ENCODE assay signal across 23 cellular contexts in genomic region chr17:47611372-47612350, GRCh38. TPM values are rescaled to one million over a fixed set of nuclear protein-coding genes. Genes with fewer than 3 reads are reported as not detected.
DNase-seq lines count a peak whose midpoint lies in the region; FAIRE-seq and TF ChIP-seq lines count a peak whose summit lies in the region.
"Had no signal": no experiment of that assay in that cellular context is flagged by ENCODE, and none has a peak within 500 bp of the region (broad histone marks: within the 10 kb centered on the region; RNA-seq: fewer than 3 reads in every experiment).

No MANE protein-coding gene starts in this region.

- H3K4me3 ChIP-seq in LNCaP clone FGC (ENCODE audit: low read depth, low read length) (no peak overlapping the region), choroid plexus epithelial cell (ENCODE audit: low read depth, low read length) (no peak overlapping the region), osteoblast (ENCODE audit: insufficient read depth, low read length) (no peak overlapping the region)
- H3K4me3 ChIP-seq: right lobe of liver, SJCRH30 had no signal

- POLR2A ChIA-PET in activated CD4-positive, alpha-beta memory T cell treated with anti-CD3 and anti-CD28 coated beads, Interleukin-2, amount 10 ng/mL, durations not matched to agents 7 days and 5 days (lab: Charles Lee) = no interaction called here
- POLR2A ChIA-PET in activated CD4-positive, alpha-beta T cell treated with anti-CD3 and anti-CD28 coated beads, Interleukin-2, amount 10 ng/mL, durations not matched to agents 7 days and 5 days (lab: Charles Lee) = no interaction called here

- H3K9me3 Mint-ChIP-seq in activated CD4-positive, alpha-beta memory T cell treated with anti-CD3 and anti-CD28 coated beads, Interleukin-2, amount 10 ng/mL, durations not matched to agents 7 days and 5 days = no peaks in the 10 kb centered on the region
- no peaks in the 10 kb centered on the region for H3K9me3 Mint-ChIP-seq in activated CD4-positive, alpha-beta T cell treated with anti-CD3 and anti-CD28 coated beads, Interleukin-2, amount 10 ng/mL, durations not matched to agents 7 days and 5 days
- H3K9me3 Mint-ChIP-seq: CD14-positive monocyte; neural crest cell; T-helper 2 cell treated with Interferon-gamma antibody and Interleukin-4, amounts not matched to agents 5 μg/mL and 100 μg/mL, for 36 hours had no signal

- H3K27me3 Mint-ChIP-seq in activated CD4-positive, alpha-beta memory T cell treated with anti-CD3 and anti-CD28 coated beads, Interleukin-2, amount 10 ng/mL, durations not matched to agents 7 days and 5 days = no peaks in the 10 kb centered on the region
- no peaks in the 10 kb centered on the region for H3K27me3 Mint-ChIP-seq in activated CD4-positive, alpha-beta T cell treated with anti-CD3 and anti-CD28 coated beads, Interleukin-2, amount 10 ng/mL, durations not matched to agents 7 days and 5 days
- H3K27me3 Mint-ChIP-seq: activated CD4-positive, alpha-beta T cell treated with anti-CD3 and anti-CD28 coated beads for 36 hours had no signal

- peaks cover 11% of the 10 kb centered on the region for H3K4me1 ChIP-seq in osteoblast (ENCODE audit: insufficient read depth, low read length)
- H3K4me1 ChIP-seq: SJCRH30 had no signal

- no peak for FAIRE-seq in D721Med (lab: Jason Lieb, UNC)
- FAIRE-seq: frontal cortex, H1 had no signal

- peak overlapping the region; percentile 12 for H3K27ac ChIP-seq in osteoblast (ENCODE audit: low read depth, low read length)
- H3K27ac ChIP-seq: right lobe of liver, SJCRH30 had no signal

- CTCF ChIA-PET in activated CD4-positive, alpha-beta memory T cell treated with anti-CD3 and anti-CD28 coated beads, Interleukin-2, amount 10 ng/mL, durations not matched to agents 7 days and 5 days (lab: Charles Lee) = no interaction called here
- CTCF ChIA-PET in activated CD4-positive, alpha-beta T cell treated with anti-CD3 and anti-CD28 coated beads, Interleukin-2, amount 10 ng/mL, durations not matched to agents 7 days and 5 days (lab: Charles Lee) = interaction anchor here (0.6 to 1.1 kb wide), 3 partner anchors 9 to 316 kb away, joined by 3 read pairs; no protein-coding TSS in a partner anchor

- TF ChIP-seq CTCF in LNCaP clone FGC (IDR thresholded peaks at IDR 0.05; ENCODE audit: control insufficient read depth, extremely low read depth, insufficient read depth) = no peak
- no peak for TF ChIP-seq CTCF in choroid plexus epithelial cell (conservative IDR thresholded peaks at IDR 0.05; ENCODE audit: low read depth, low read length)
- no peak for TF ChIP-seq CTCF in osteoblast (IDR thresholded peaks at IDR 0.05; ENCODE audit: extremely low read depth, low read depth, low read length)
- no peak for TF ChIP-seq CTCF in D721Med (IDR thresholded peaks at IDR 0.05; ENCODE audit: insufficient read depth, missing control alignments)

- no peaks in the 10 kb centered on the region for H3K27me3 ChIP-seq in osteoblast (ENCODE audit: insufficient read depth, low read length)
- H3K27me3 ChIP-seq: right lobe of liver, SJCRH30 had no signal

- H3K4me1 Mint-ChIP-seq in activated CD4-positive, alpha-beta memory T cell treated with anti-CD3 and anti-CD28 coated beads, Interleukin-2, amount 10 ng/mL, durations not matched to agents 7 days and 5 days = peaks cover 11% of the 10 kb centered on the region
- H3K4me1 Mint-ChIP-seq in activated CD4-positive, alpha-beta T cell treated with anti-CD3 and anti-CD28 coated beads, Interleukin-2, amount 10 ng/mL, durations not matched to agents 7 days and 5 days = peaks cover 14% of the 10 kb centered on the region
- H3K4me1 Mint-ChIP-seq: neural crest cell had no signal

- H3K79me2 ChIP-seq in osteoblast (ENCODE audit: insufficient read depth, low read length) = peaks cover 3% of the 10 kb centered on the region

- H3K27ac Mint-ChIP-seq in activated CD4-positive, alpha-beta memory T cell treated with anti-CD3 and anti-CD28 coated beads, Interleukin-2, amount 10 ng/mL, durations not matched to agents 7 days and 5 days = no peak overlapping the region
- no peak overlapping the region for H3K27ac Mint-ChIP-seq in activated CD4-positive, alpha-beta T cell treated with anti-CD3 and anti-CD28 coated beads, Interleukin-2, amount 10 ng/mL, durations not matched to agents 7 days and 5 days
- H3K27ac Mint-ChIP-seq: activated CD4-positive, alpha-beta T cell treated with anti-CD3 and anti-CD28 coated beads for 36 hours; T-helper 2 cell treated with Interferon-gamma antibody and Interleukin-4, amounts not matched to agents 5 μg/mL and 100 μg/mL, for 36 hours had no signal

- no peak overlapping the region for H3K4me2 ChIP-seq in osteoblast (ENCODE audit: insufficient read depth, low read length)

- peaks cover 39% of the 10 kb centered on the region for H3K36me3 Mint-ChIP-seq in activated CD4-positive, alpha-beta memory T cell treated with anti-CD3 and anti-CD28 coated beads, Interleukin-2, amount 10 ng/mL, durations not matched to agents 7 days and 5 days (ENCODE audit: low read depth)
- peaks cover 34% of the 10 kb centered on the region for H3K36me3 Mint-ChIP-seq in activated CD4-positive, alpha-beta T cell treated with anti-CD3 and anti-CD28 coated beads, Interleukin-2, amount 10 ng/mL, durations not matched to agents 7 days and 5 days (ENCODE audit: low read depth)

- no peak overlapping the region for H2AFZ ChIP-seq in osteoblast (ENCODE audit: low read length)

- intact Hi-C loops in posterior vena cava (cut with DNase I) = loop anchor here in 1 of 2 donors (10.0 kb wide), 1 partner anchor 387 kb away; no protein-coding TSS in a partner anchor

- no peak overlapping the region for H3K4me3 Mint-ChIP-seq in activated CD4-positive, alpha-beta memory T cell treated with anti-CD3 and anti-CD28 coated beads, Interleukin-2, amount 10 ng/mL, durations not matched to agents 7 days and 5 days
- H3K4me3 Mint-ChIP-seq in activated CD4-positive, alpha-beta T cell treated with anti-CD3 and anti-CD28 coated beads, Interleukin-2, amount 10 ng/mL, durations not matched to agents 7 days and 5 days = no peak overlapping the region
- H3K4me3 Mint-ChIP-seq: activated CD4-positive, alpha-beta T cell treated with anti-CD3 and anti-CD28 coated beads for 36 hours; CD14-positive monocyte; neural crest cell; T-helper 2 cell treated with Interferon-gamma antibody and Interleukin-4, amounts not matched to agents 5 μg/mL and 100 μg/mL, for 36 hours had no signal

- H3K9me3 ChIP-seq in osteoblast (ENCODE audit: low read depth, low read length) = no peaks in the 10 kb centered on the region
- H3K9me3 ChIP-seq: right lobe of liver, SJCRH30 had no signal

- DNase-seq in DMS53 treated with DMSO at 0.1 percent for 48 hours (lab: John Stamatoyannopoulos, UW; ENCODE audit: unreplicated experiment) (peak; percentile 42), LNCaP clone FGC (ENCODE audit: low read depth) (peak; percentile 51), choroid plexus epithelial cell (ENCODE audit: low read depth) (peak; percentile 24), osteoblast (ENCODE audit: insufficient read length, low spot score, missing footprints) (peak; percentile 23), D721Med (ENCODE audit: insufficient read length, low spot score) (no peak), posterior vena cava (ENCODE audit: low spot score) (no peak)
- DNase-seq in activated CD4-positive, alpha-beta memory T cell treated with anti-CD3 and anti-CD28 coated beads, Interleukin-2, amount 10 ng/mL, durations not matched to agents 7 days and 5 days = no peak
- no peak for DNase-seq in activated CD4-positive, alpha-beta T cell treated with anti-CD3 and anti-CD28 coated beads, Interleukin-2, amount 10 ng/mL, durations not matched to agents 7 days and 5 days
- DNase-seq: activated CD4-positive, alpha-beta T cell treated with anti-CD3 and anti-CD28 coated beads for 36 hours; caudate nucleus; DMS79 treated with DMSO at 0.1 percent for 48 hours; effector memory CD4-positive, alpha-beta T cell; mammary epithelial cell; NCI-H1105 treated with DMSO at 0.1 percent for 48 hours; NCI-H2227 treated with DMSO at 0.1 percent for 48 hours; right lobe of liver; SJCRH30; stimulated activated CD4-positive, alpha-beta T cell treated with anti-CD3 and anti-CD28 coated beads, Interleukin-2, amount 100 ng/mL, for 24 hours had no signal

- peaks cover 3% of the 10 kb centered on the region for H4K20me1 ChIP-seq in osteoblast (ENCODE audit: insufficient read depth, low read length)

- peaks cover 54% of the 10 kb centered on the region for H3K36me3 ChIP-seq in osteoblast (ENCODE audit: insufficient read depth, low read length)

RNA-seq across cellular contexts. Expression of gene KPNB1, which starts 38.1 kb away (rescaled TPM):
- 331 and 351 TPM in 2 replicates for total RNA-seq in osteoblast
- 100 to 1,000 TPM; 329 to 334 TPM for total RNA-seq in activated CD4-positive, alpha-beta memory T cell treated with anti-CD3 and anti-CD28 coated beads, Interleukin-2, amount 10 ng/mL, durations not matched to agents 7 days and 5 days
- 100 to 1,000 TPM; 193 to 198 TPM for total RNA-seq in posterior vena cava
- total RNA-seq in activated CD4-positive, alpha-beta T cell treated with anti-CD3 and anti-CD28 coated beads, Interleukin-2, amount 10 ng/mL, durations not matched to agents 7 days and 5 days = 100 to 1,000 TPM; 409 to 427 TPM

Comparison
In these comparisons a context has a peak if more than half of its experiments do, and no peak if none do; other contexts are left out.
1. DNase-seq: peak in DMS53 treated with DMSO at 0.1 percent for 48 hours (single experiment), LNCaP clone FGC (single experiment), choroid plexus epithelial cell (single experiment) and osteoblast (single experiment); none in activated CD4-positive, alpha-beta memory T cell treated with anti-CD3 and anti-CD28 coated beads, Interleukin-2, amount 10 ng/mL, durations not matched to agents 7 days and 5 days (single experiment), D721Med (single experiment), posterior vena cava (single experiment) and activated CD4-positive, alpha-beta T cell treated with anti-CD3 and anti-CD28 coated beads, Interleukin-2, amount 10 ng/mL, durations not matched to agents 7 days and 5 days (single experiment).